9 cellular contexts compared by ENCODE assay signal in genomic region chr1:246450485-246451251, GRCh38. TPM values are rescaled to one million over a fixed set of nuclear protein-coding genes. Genes with fewer than 3 reads are reported as not detected.
DNase-seq lines count a peak whose midpoint lies in the region; ATAC-seq and TF ChIP-seq lines count a peak whose summit lies in the region.
"Had no signal": no experiment of that assay in that cellular context is flagged by ENCODE, and none has a peak within 500 bp of the region (broad histone marks: within the 10 kb centered on the region; RNA-seq: fewer than 3 reads in every experiment).

No MANE protein-coding gene starts in this region.

- in situ Hi-C loops in astrocyte of the spinal cord (cut with HindIII; ENCODE audit: low sequenced_read_pairs), result no loop called here

- peaks cover 7% of the 10 kb centered on the region for H3K4me1 ChIP-seq in BE2C

- no peaks in the 10 kb centered on the region for H3K36me3 ChIP-seq in BE2C
- H3K36me3 ChIP-seq: HAP-1 had no signal

- TF ChIP-seq CTCF in BE2C (IDR thresholded peaks at IDR 0.05; ENCODE audit: low read depth, low read length) (peak; percentile 66), astrocyte of the spinal cord (IDR thresholded peaks at IDR 0.05; ENCODE audit: low read depth, low read length) (peak; percentile 49)

- H3K27me3 ChIP-seq in BE2C, result no peaks in the 10 kb centered on the region

- H3K4me3 ChIP-seq in BE2C (ENCODE audit: low read depth, low read length), result no peak overlapping the region
- H3K4me3 ChIP-seq in astrocyte of the spinal cord (ENCODE audit: low read depth, low read length), result no peak overlapping the region
- H3K4me3 ChIP-seq: HAP-1 had no signal

- DNase-seq in BE2C, result no peak
- peak; percentile 76 for DNase-seq in NCI-H2171 (lab: John Stamatoyannopoulos, UW)
- DNase-seq in astrocyte of the spinal cord (ENCODE audit: low read depth, low spot score), result peak; percentile 43
- DNase-seq in left kidney (ENCODE audit: low read depth, low spot score), result peak; percentile 61
- DNase-seq in anterior cingulate cortex (lab: John Stamatoyannopoulos, UW), result no peak

- ATAC-seq in GM21360 (IDR thresholded peaks at IDR 0.05; ENCODE audit: unreplicated experiment) (peak; percentile 52), GM18867 (IDR thresholded peaks at IDR 0.05; ENCODE audit: unreplicated experiment) (no peak), HG02623 (IDR thresholded peaks at IDR 0.05; ENCODE audit: unreplicated experiment) (no peak)

- no peaks in the 10 kb centered on the region for H3K9me3 ChIP-seq in BE2C
- H3K9me3 ChIP-seq: HAP-1 had no signal

RNA-seq across cellular contexts. Expression of gene SMYD3, which starts 56.4 kb away (rescaled TPM):
- polyA plus RNA-seq in BE2C (2012; ENCODE audit: insufficient read depth, insufficient read length, low read depth), result 149 TPM

Comparison
In these comparisons a context has a peak if more than half of its experiments do, and no peak if none do; other contexts are left out.
1. DNase-seq: peak in NCI-H2171 (single experiment), astrocyte of the spinal cord (single experiment) and left kidney (single experiment); none in BE2C (single experiment) and anterior cingulate cortex (0 of 58).